In the genomic region with DNA sequence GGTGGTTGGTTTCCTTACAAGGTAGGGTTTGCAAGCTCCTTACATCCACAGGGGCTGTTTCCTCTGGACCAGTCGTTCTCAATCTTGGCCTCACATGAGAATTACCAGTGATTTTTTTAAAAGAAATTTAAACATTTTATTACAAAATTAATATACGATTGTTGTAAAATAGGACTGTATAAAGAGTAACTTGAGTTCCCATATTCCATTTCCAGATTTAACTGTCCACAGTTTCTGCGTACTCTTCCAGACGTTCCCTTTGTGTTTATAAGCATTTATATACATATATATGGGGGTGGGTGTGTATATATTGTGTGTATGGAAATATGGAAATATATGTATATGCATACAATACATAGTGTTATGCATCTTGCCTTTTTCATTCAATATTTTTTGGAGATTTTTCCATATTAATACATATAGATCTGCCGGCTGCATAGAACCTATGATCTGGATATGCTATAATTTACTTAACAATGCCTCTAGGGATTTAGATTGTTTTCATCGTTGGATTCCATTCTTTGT, we compare ENCODE assay signal across 9 cellular contexts. TPM values are rescaled to one million over a fixed set of nuclear protein-coding genes. Genes with fewer than 3 reads are reported as not detected.
A peak's percentile ranks its signal among the peaks of the same experiment; 100 is the strongest.
DNase-seq lines count a peak whose midpoint lies in the region; ATAC-seq and TF ChIP-seq lines count a peak whose summit lies in the region.
"Had no signal": no experiment of that assay in that cellular context is flagged by ENCODE, and none has a peak within 500 bp of the region (broad histone marks: within the 10 kb centered on the region; RNA-seq: fewer than 3 reads in every experiment).

No MANE protein-coding gene starts in this region.

- H4K20me1 ChIP-seq in OCI-LY7 (ENCODE audit: insufficient read depth, low read length), result no peaks in the 10 kb centered on the region

- no peak overlapping the region for H3K4me2 ChIP-seq in OCI-LY7 (ENCODE audit: low read length)

- no peaks in the 10 kb centered on the region for H3K27me3 ChIP-seq in esophagus muscularis mucosa
- no peaks in the 10 kb centered on the region for H3K27me3 ChIP-seq in naive thymus-derived CD4-positive, alpha-beta T cell (ENCODE audit: control insufficient read depth in 2 of 2, insufficient read depth in 2 of 2, low read length in 2 of 2)
- H3K27me3 ChIP-seq: SJCRH30 had no signal

- CTCF ChIA-PET in OCI-LY7 (lab: Charles Lee; ENCODE audit: unreplicated experiment), result no interaction called here
- CTCF ChIA-PET in naive thymus-derived CD4-positive, alpha-beta T cell (lab: Charles Lee), result interaction anchor here (1.2 to 1.7 kb wide), 2 partner anchors 11 to 303 kb away, joined by 3 to 10 read pairs; no protein-coding TSS in a partner anchor

- 39% methylated on average over 6 of the region's 6 CpGs for WGBS in esophagus muscularis mucosa

- TF ChIP-seq CTCF in C4-2B (conservative IDR thresholded peaks at IDR 0.05) (peak; percentile 69), OCI-LY7 (conservative IDR thresholded peaks at IDR 0.05; ENCODE audit: low read length) (peak; percentile 57; the same call in 1 of the 2 replicates), esophagus muscularis mucosa (IDR thresholded peaks at IDR 0.05) (no peak), osteocyte (IDR thresholded peaks at IDR 0.05) (peak; percentile 1)

- H3K9me2 ChIP-seq in OCI-LY7 (ENCODE audit: insufficient read depth, low read length), result no peaks in the 10 kb centered on the region

- POLR2A ChIA-PET in OCI-LY7 (lab: Charles Lee), result interaction anchor here (0.6 to 0.7 kb wide), 2 partner anchors 95 to 118 kb away, joined by 3 read pairs; no protein-coding TSS in a partner anchor
- POLR2A ChIA-PET in naive thymus-derived CD4-positive, alpha-beta T cell (lab: Charles Lee), result interaction anchor here (0.6 to 0.7 kb wide), 2 partner anchors 250 to 300 kb away, joined by 3 read pairs; no protein-coding TSS in a partner anchor

- H3K9me3 Mint-ChIP-seq in osteocyte (ENCODE audit: unreplicated experiment), result no peaks in the 10 kb centered on the region
- H3K9me3 Mint-ChIP-seq in naive thymus-derived CD4-positive, alpha-beta T cell, result peaks cover 0 to 2% (median 0%) of the 10 kb centered on the region in 11 donors

- ATAC-seq in HG03095 (IDR thresholded peaks at IDR 0.05; ENCODE audit: unreplicated experiment), result no peak
- ATAC-seq in naive thymus-derived CD4-positive, alpha-beta T cell, result no peak

- intact Hi-C loops in OCI-LY7 (cut with micrococcal nuclease; ENCODE audit: unreplicated experiment) (loop anchor here (1.0 to 5.0 kb wide), 4 partner anchors 216 to 303 kb away; a partner anchor contains a TSS), esophagus muscularis mucosa (cut with DNase I) (loop anchor here (2.0 to 5.0 kb wide), 2 partner anchors 34 to 57 kb away; a partner anchor contains a TSS)
- intact Hi-C loops in naive thymus-derived CD4-positive, alpha-beta T cell (cut with micrococcal nuclease), result loop anchor here (1.0 to 5.0 kb wide), 6 partner anchors 51 to 303 kb away; no protein-coding TSS in a partner anchor

- DNase-seq in OCI-LY7 (ENCODE audit: low spot score) (no peak), esophagus muscularis mucosa (ENCODE audit: extremely low spot score) (no peak), osteocyte (ENCODE audit: extremely low spot score, unreplicated experiment) (no peak)
- DNase-seq in stimulated activated CD4-positive, alpha-beta T cell treated with anti-CD3 and anti-CD28 coated beads, Interleukin-15, amount 100 ng/mL, for 24 hours, result no peak
- no peak for DNase-seq in naive thymus-derived CD4-positive, alpha-beta T cell
- DNase-seq: GOT3 had no signal

- H3K9me3 ChIP-seq in OCI-LY7 (ENCODE audit: low read length), result no peaks in the 10 kb centered on the region
- H3K9me3 ChIP-seq in esophagus muscularis mucosa, result no peaks in the 10 kb centered on the region
- no peaks in the 10 kb centered on the region for H3K9me3 ChIP-seq in naive thymus-derived CD4-positive, alpha-beta T cell (ENCODE audit: control insufficient read depth in 2 of 3, low read length in 3 of 3)
- H3K9me3 ChIP-seq: SJCRH30 had no signal

- H3K79me2 ChIP-seq in OCI-LY7 (ENCODE audit: insufficient read depth, low read depth, low read length), result no peaks in the 10 kb centered on the region

- no peak overlapping the region for H3K27ac Mint-ChIP-seq in osteocyte (ENCODE audit: unreplicated experiment)
- no peak overlapping the region for H3K27ac Mint-ChIP-seq in naive thymus-derived CD4-positive, alpha-beta T cell

- no peaks in the 10 kb centered on the region for H3K36me3 ChIP-seq in OCI-LY7 (ENCODE audit: insufficient read depth, low read length)
- H3K36me3 ChIP-seq in esophagus muscularis mucosa, result peaks cover 0 to 39% (median 2%) of the 10 kb centered on the region in 4 donors
- no peaks in the 10 kb centered on the region for H3K36me3 ChIP-seq in naive thymus-derived CD4-positive, alpha-beta T cell (ENCODE audit: control insufficient read depth in 2 of 3, insufficient read depth in 3 of 3, low read length in 3 of 3)
- H3K36me3 ChIP-seq: SJCRH30 had no signal

- H3K4me3 ChIP-seq in OCI-LY7 (ENCODE audit: low read depth, low read length, poor library complexity, severe bottlenecking), result no peak overlapping the region
- no peak overlapping the region for H3K4me3 ChIP-seq in esophagus muscularis mucosa
- H3K4me3 ChIP-seq in naive thymus-derived CD4-positive, alpha-beta T cell (ENCODE audit: low read length), result no peak overlapping the region
- H3K4me3 ChIP-seq: SJCRH30 had no signal

- no peaks in the 10 kb centered on the region for H3K36me3 Mint-ChIP-seq in osteocyte (ENCODE audit: unreplicated experiment)
- no peaks in the 10 kb centered on the region for H3K36me3 Mint-ChIP-seq in naive thymus-derived CD4-positive, alpha-beta T cell

- TF ChIP-seq POLR2A in esophagus muscularis mucosa (IDR thresholded peaks at IDR 0.05; ENCODE audit: low read depth), result no peak

- H2AFZ ChIP-seq in OCI-LY7 (ENCODE audit: low read length), result no peak overlapping the region

- H3K27ac ChIP-seq in C4-2B (peak overlapping the region; percentile 64; the same call in 1 of the 2 replicates), OCI-LY7 (ENCODE audit: low read depth, low read length, poor library complexity, severe bottlenecking) (no peak overlapping the region), esophagus muscularis mucosa (replicated peaks in 1 of 4) (peak overlapping the region; percentile 77 to 99 (median 95))
- H3K27ac ChIP-seq in naive thymus-derived CD4-positive, alpha-beta T cell (ENCODE audit: low read depth, low read length), result no peak overlapping the region
- H3K27ac ChIP-seq: SJCRH30 had no signal

- no TSS peak for BruUV-seq in OCI-LY7 (replicated peaks; lab: Mats Ljungman, UMichigan)

- H3K4me3 Mint-ChIP-seq in osteocyte (ENCODE audit: unreplicated experiment), result no peak overlapping the region
- no peak overlapping the region for H3K4me3 Mint-ChIP-seq in naive thymus-derived CD4-positive, alpha-beta T cell

- H3K4me1 ChIP-seq in OCI-LY7 (ENCODE audit: insufficient read depth, low read length, poor library complexity, severe bottlenecking) (peaks cover 4% of the 10 kb centered on the region), esophagus muscularis mucosa (peaks cover 18 to 67% (median 45%) of the 10 kb centered on the region in 4 donors)
- H3K4me1 ChIP-seq in naive thymus-derived CD4-positive, alpha-beta T cell (ENCODE audit: control insufficient read depth in 2 of 2, insufficient read depth in 2 of 2, low read length in 2 of 2), result no peaks in the 10 kb centered on the region
- H3K4me1 ChIP-seq: SJCRH30 had no signal

- H3K27me3 Mint-ChIP-seq in osteocyte (ENCODE audit: unreplicated experiment), result peaks cover 14% of the 10 kb centered on the region
- H3K27me3 Mint-ChIP-seq in naive thymus-derived CD4-positive, alpha-beta T cell, result peaks cover 0 to 21% (median 9%) of the 10 kb centered on the region in 5 donors

- TF ChIP-seq EP300 in esophagus muscularis mucosa (IDR thresholded peaks at IDR 0.05), result no peak

- H3K4me1 Mint-ChIP-seq in osteocyte (ENCODE audit: unreplicated experiment), result no peaks in the 10 kb centered on the region
- peaks cover 0 to 6% (median 0%) of the 10 kb centered on the region in 7 donors for H3K4me1 Mint-ChIP-seq in naive thymus-derived CD4-positive, alpha-beta T cell

RNA-seq across cellular contexts. Expression of a gene that starts 31.5 kb away (rescaled TPM):
- total RNA-seq in OCI-LY7 (2014; rRNA removed; shearing (Covaris generic)), result 0.13 TPM in 1 of 2 replicates, not detected in the other
- not detected in 2 replicates for total RNA-seq in OCI-LY7 (2022)
- 100 to 1,000 TPM; 137 to 176 (median 154) TPM for total RNA-seq in esophagus muscularis mucosa
- total RNA-seq in osteocyte, result 0.51 and 0.65 TPM in 2 replicates
- total RNA-seq in naive thymus-derived CD4-positive, alpha-beta T cell, result 1 to 10 TPM in 1 of 5 experiments, under 1 TPM in 4; 0.19 to 2.6 (median 0.48) TPM
- under 1 TPM in 1 of 2 donors, not detected in 1; 0.18 TPM for polyA plus RNA-seq in naive thymus-derived CD4-positive, alpha-beta T cell

Comparison
In these comparisons a context has a peak if more than half of its experiments do, and no peak if none do; other contexts are left out.
1. H3K27ac ChIP-seq: peak in C4-2B (single experiment) and esophagus muscularis mucosa (4 of 4); none in OCI-LY7 (single experiment) and naive thymus-derived CD4-positive, alpha-beta T cell (single experiment).
2. CTCF ChIP-seq: peak in C4-2B (single experiment), OCI-LY7 (single experiment) and osteocyte (single experiment); none in esophagus muscularis mucosa (0 of 3).
3. RNA of a gene that starts 31.5 kb away (total RNA-seq): 137 to 176 TPM in esophagus muscularis mucosa; 0.51 to 0.65 TPM in osteocyte, 0.19 to 2.6 TPM in naive thymus-derived CD4-positive, alpha-beta T cell and 0.13 TPM in OCI-LY7; every median in the first group is over 10 times any median in the second.